ENCODE assay signal across 8 cellular contexts in genomic region chr11:22192289-22192641, GRCh38. TPM values are rescaled to one million over a fixed set of nuclear protein-coding genes. Genes with fewer than 3 reads are reported as not detected.
DNase-seq lines count a peak whose midpoint lies in the region; ATAC-seq and TF ChIP-seq lines count a peak whose summit lies in the region.

No MANE protein-coding gene starts in this region.

- no peak overlapping the region for H3K27ac ChIP-seq in IMR-90 (ENCODE audit: insufficient read depth, low read length)

- H3K27ac Mint-ChIP-seq in dendritic cell treated with granulocyte-macrophage colony-stimulating factor and Interleukin-4, amounts not matched to agents 40 ng/mL and 50 ng/mL, for 4 days = peak overlapping the region; percentile 84

- no CpG with 5 or more reads among the region's 7 CpGs for WGBS in IMR-90 (ENCODE audit: extremely low coverage in 2 of 2, insufficient read length in 1 of 2), 2 experiments

- peaks cover 30% of the 10 kb centered on the region for H3K27me3 Mint-ChIP-seq in dendritic cell treated with granulocyte-macrophage colony-stimulating factor and Interleukin-4, amounts not matched to agents 40 ng/mL and 50 ng/mL, for 4 days

- H3K4me1 ChIP-seq in IMR-90 (ENCODE audit: control insufficient read depth, insufficient read depth, low read length) (no peaks in the 10 kb centered on the region), mucosa of stomach (ENCODE audit: control insufficient read depth, insufficient read depth, low read length) (peaks cover 13% of the 10 kb centered on the region)

- H3K56ac ChIP-seq in IMR-90 (ENCODE audit: extremely low read depth, insufficient read depth, low read length) = no peak overlapping the region

- BruUV-seq in IMR-90 (replicated peaks; lab: Mats Ljungman, UMichigan) = no TSS peak

- H2BK20ac ChIP-seq in IMR-90 (ENCODE audit: low read depth, low read length) = no peak overlapping the region

- H3K27me3 ChIP-seq in IMR-90 (ENCODE audit: control insufficient read depth, insufficient read depth, low read length) (no peaks in the 10 kb centered on the region; the same call in 1 of the 2 replicates), mucosa of stomach (ENCODE audit: control insufficient read depth, insufficient read depth, low read length) (no peaks in the 10 kb centered on the region)

- H3K36me3 Mint-ChIP-seq in dendritic cell treated with granulocyte-macrophage colony-stimulating factor and Interleukin-4, amounts not matched to agents 40 ng/mL and 50 ng/mL, for 4 days (ENCODE audit: low read depth) = peaks cover 11% of the 10 kb centered on the region

- no peaks in the 10 kb centered on the region for H3K9me3 ChIP-seq in IMR-90 (ENCODE audit: control insufficient read depth, insufficient read depth, low read length)
- no peaks in the 10 kb centered on the region for H3K9me3 ChIP-seq in mucosa of stomach (ENCODE audit: control insufficient read depth, low read length)

- H3K23ac ChIP-seq in IMR-90 (ENCODE audit: low read depth, low read length) = no peak overlapping the region

- TF ChIP-seq POLR2A in IMR-90 (IDR thresholded peaks at IDR 0.05; ENCODE audit: low read depth, low read length) = no peak

- no peak overlapping the region for H4K8ac ChIP-seq in IMR-90 (ENCODE audit: low read depth in 2 of 2, low read length in 2 of 2)

- no peak overlapping the region for H2AK5ac ChIP-seq in IMR-90 (ENCODE audit: low read depth, low read length)

- no peak overlapping the region for H3K4ac ChIP-seq in IMR-90 (ENCODE audit: low read depth, low read length)

- no peak for ATAC-seq in IMR-90 (ENCODE audit: low read depth)
- ATAC-seq in GM18868 (IDR thresholded peaks at IDR 0.05; ENCODE audit: unreplicated experiment) = no peak

- no peak overlapping the region for H3K14ac ChIP-seq in IMR-90 (replicated peaks; ENCODE audit: low read depth, low read length)

- H3K9me1 ChIP-seq in IMR-90 (ENCODE audit: insufficient read depth, low read length) = no peaks in the 10 kb centered on the region

- H2BK5ac ChIP-seq in IMR-90 (ENCODE audit: low read depth, low read length, poor library complexity, severe bottlenecking) = no peak overlapping the region

- CTCF ChIA-PET in IMR-90 (lab: Yijun Ruan, JAX) = no interaction called here

- no peak overlapping the region for H4K5ac ChIP-seq in IMR-90 (ENCODE audit: low read depth, low read length)

- H4K20me1 ChIP-seq in IMR-90 (ENCODE audit: insufficient read depth, low read length) = no peaks in the 10 kb centered on the region

- no peak overlapping the region for H3K18ac ChIP-seq in IMR-90 (ENCODE audit: low read depth, low read length)

- POLR2A ChIA-PET in IMR-90 (lab: Charles Lee; ENCODE audit: unreplicated experiment) = no interaction called here

- H2BK15ac ChIP-seq in IMR-90 (ENCODE audit: low read depth, low read length) = no peak overlapping the region

- H3K9me3 Mint-ChIP-seq in dendritic cell treated with granulocyte-macrophage colony-stimulating factor and Interleukin-4, amounts not matched to agents 40 ng/mL and 50 ng/mL, for 4 days = no peaks in the 10 kb centered on the region

- TF ChIP-seq RAD21 in IMR-90 (IDR thresholded peaks at IDR 0.05; ENCODE audit: low read length) = no peak

- peak overlapping the region; percentile 98 for H3K4me3 Mint-ChIP-seq in dendritic cell treated with granulocyte-macrophage colony-stimulating factor and Interleukin-4, amounts not matched to agents 40 ng/mL and 50 ng/mL, for 4 days

- H3K9ac ChIP-seq in IMR-90 (ENCODE audit: low read depth, low read length) = no peak overlapping the region
- H3K9ac ChIP-seq in mucosa of stomach (ENCODE audit: low read length) = peak overlapping the region; percentile 95

- in situ Hi-C loops in IMR-90 (cut with MboI; ENCODE audit: low sequenced_read_pairs) = no loop called here

- no peak overlapping the region for H3K4me2 ChIP-seq in IMR-90 (ENCODE audit: low read depth, low read length)

- H3K79me1 ChIP-seq in IMR-90 (ENCODE audit: low read depth in 1 of 2, low read length in 2 of 2) = no peaks in the 10 kb centered on the region

- TF ChIP-seq CTCF in IMR-90 (conservative IDR thresholded peaks at IDR 0.05; ENCODE audit: low read depth, low read length) = no peak

- dilution Hi-C loops in IMR-90 (cut with HindIII; ENCODE audit: low sequenced_read_pairs, unreplicated experiment) = no loop called here

- H3K4me3 ChIP-seq in GM08714 (ENCODE audit: low read length) (peak overlapping the region; percentile 91; the same call in 1 of the 2 replicates), IMR-90 (ENCODE audit: insufficient read depth, low read depth, low read length) (no peak overlapping the region), mucosa of stomach (ENCODE audit: low read length) (peak overlapping the region; percentile 81)

- no peak overlapping the region for H2BK120ac ChIP-seq in IMR-90 (ENCODE audit: low read depth, low read length)

- no peak overlapping the region for H4K91ac ChIP-seq in IMR-90 (ENCODE audit: insufficient read depth, low read depth, low read length)

- H3K4me1 Mint-ChIP-seq in dendritic cell treated with granulocyte-macrophage colony-stimulating factor and Interleukin-4, amounts not matched to agents 40 ng/mL and 50 ng/mL, for 4 days (ENCODE audit: low read depth) = peaks cover 26% of the 10 kb centered on the region

- no peak overlapping the region for H2AK9ac ChIP-seq in IMR-90 (replicated peaks; ENCODE audit: low read depth, low read length, poor library complexity)

- intact Hi-C loops in IMR-90 (cut with micrococcal nuclease) = no loop called here
- intact Hi-C loops in dendritic cell treated with granulocyte-macrophage colony-stimulating factor and Interleukin-4, amounts not matched to agents 40 ng/mL and 50 ng/mL, for 4 days (cut with micrococcal nuclease) = no loop called here

- DNase-seq in IMR-90 = no peak
- no peak for DNase-seq in activated CD4-positive, alpha-beta T cell treated with anti-CD3 and anti-CD28 coated beads for 1 hour
- DNase-seq in stimulated activated CD4-positive, alpha-beta T cell treated with anti-CD3 and anti-CD28 coated beads, Interleukin-15, amount 100 ng/mL, for 24 hours = no peak
- DNase-seq in stimulated activated CD4-positive, alpha-beta T cell treated with anti-CD3 and anti-CD28 coated beads, Interleukin-4, amount 100 ng/mL, for 4 hours = no peak

- H2AFZ ChIP-seq in IMR-90 (replicated peaks; ENCODE audit: low read length, poor library complexity) = peak overlapping the region; percentile 72

- H3K36me3 ChIP-seq in IMR-90 (ENCODE audit: control insufficient read depth, insufficient read depth, low read length) (no peaks in the 10 kb centered on the region), mucosa of stomach (ENCODE audit: control insufficient read depth, insufficient read depth, low read length) (no peaks in the 10 kb centered on the region)

TF ChIP-seq in IMR-90, 13 proteins besides CTCF, POLR2A, EP300 and RAD21:
- TF ChIP-seq ELK1 (IDR thresholded peaks at IDR 0.05; ENCODE audit: borderline replicate concordance, low read depth, low read length) (no peak), SMC3 (IDR thresholded peaks at IDR 0.05; ENCODE audit: low read depth, low read length) (no peak)
TF ChIP-seq in IMR-90: peak in this region for 0.

RNA-seq across cellular contexts. Expression of gene ANO5, which starts 0.6 kb away (rescaled TPM):
- not detected in 2 replicates for total RNA-seq in IMR-90 (2012; rRNA removed)
- polyA plus RNA-seq in IMR-90 (2012; rRNA removed) = not detected in 2 replicates
- polyA plus RNA-seq in IMR-90 (2012; cell fraction: cytosol; rRNA removed) = not detected in 2 replicates
- not detected in 2 replicates for polyA plus RNA-seq in IMR-90 (2012; cell fraction: nucleus; rRNA removed; ENCODE audit: low replicate concordance)
